In the genomic region with DNA sequence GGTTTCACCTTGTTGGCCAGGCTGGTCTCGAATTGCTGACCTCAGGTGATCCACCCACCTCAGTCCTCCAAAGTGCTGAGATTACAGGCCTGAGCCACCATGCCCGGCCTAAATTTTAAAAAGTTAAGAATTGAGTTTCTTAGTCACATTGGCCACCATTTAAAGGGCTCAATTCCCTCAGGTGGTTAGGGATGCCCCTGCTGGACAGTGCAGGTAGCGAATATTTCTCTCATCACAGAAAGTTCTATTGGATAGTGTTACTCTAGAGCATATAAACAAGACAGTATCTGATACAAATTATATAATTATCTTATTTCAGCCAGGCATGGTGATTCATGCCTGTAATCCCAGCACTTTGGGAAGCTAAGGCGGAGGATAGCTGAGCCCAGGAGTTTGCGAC, we compare ENCODE assay signal across 20 cellular contexts.
DNase-seq lines count a peak whose midpoint lies in the region; ATAC-seq, FAIRE-seq and TF ChIP-seq lines count a peak whose summit lies in the region.
"Had no signal": no experiment of that assay in that cellular context is flagged by ENCODE, and none has a peak within 500 bp of the region (broad histone marks: within the 10 kb centered on the region; RNA-seq: fewer than 3 reads in every experiment).

No MANE protein-coding gene starts in this region.

- no peak for TF ChIP-seq RAD21 in HepG2 (CRISPR knock-in tag; IDR thresholded peaks at IDR 0.05)

- H3K27me3 ChIP-seq in HepG2 (ENCODE audit: control insufficient read depth in 1 of 2, insufficient read depth in 2 of 2, low read length in 2 of 2) (no peaks in the 10 kb centered on the region), right lobe of liver (no peaks in the 10 kb centered on the region)
- H3K27me3 ChIP-seq: upper lobe of left lung had no signal

- H3K9me3 ChIP-seq in HepG2 (ENCODE audit: low read length) (peaks cover 14% of the 10 kb centered on the region), right lobe of liver (no peaks in the 10 kb centered on the region)
- H3K9me3 ChIP-seq: upper lobe of left lung had no signal

- no TSS peak for BruUV-seq in HepG2 (replicated peaks; lab: Mats Ljungman, UMichigan)

- in situ Hi-C loops in HepG2 (cut with HindIII; ENCODE audit: extremely low pct_ligation_motif_present, low pct_unique_long_range_greater_than_20kb), result loop anchor here (25.0 kb wide), 1 partner anchor 1458 kb away; no protein-coding TSS in a partner anchor

- TF ChIP-seq CTCF in HepG2 (CRISPR knock-in tag; IDR thresholded peaks at IDR 0.05) (no peak), right lobe of liver (IDR thresholded peaks at IDR 0.05) (no peak), endothelial cell (IDR thresholded peaks at IDR 0.05; ENCODE audit: unreplicated experiment) (peak; percentile 57)

- H3K27ac ChIP-seq in HepG2 (ENCODE audit: extremely low read length, insufficient read depth, low read length) (no peak overlapping the region), right lobe of liver (no peak overlapping the region)
- H3K27ac ChIP-seq: coronary artery, epithelial cell of prostate, upper lobe of left lung had no signal

- TF ChIP-seq POLR2A in HepG2 (IDR thresholded peaks at IDR 0.05; ENCODE audit: insufficient read depth in 1 of 2, low read depth in 2 of 2, low read length in 2 of 2), result no peak
- TF ChIP-seq POLR2A in right lobe of liver (IDR thresholded peaks at IDR 0.05), result no peak

- no peak overlapping the region for H3K4me3 Mint-ChIP-seq in endothelial cell (ENCODE audit: unreplicated experiment)
- H3K4me3 Mint-ChIP-seq in activated T-cell treated with anti-CD3 and anti-CD28 coated beads, Interleukin-2, amount 50 U/mL, for 72 hours, result no peak overlapping the region
- H3K4me3 Mint-ChIP-seq: stimulated activated naive B cell treated with anti-CD40 and anti-IgM and Interleukin-4, amounts not matched to agents 10 μg/mL and 1 μg/mL and 100 μg/mL, for 72 hours had no signal

- H2AFZ ChIP-seq in HepG2 (ENCODE audit: low read length), result no peak overlapping the region

- no peaks in the 10 kb centered on the region for H3K79me2 ChIP-seq in HepG2 (ENCODE audit: insufficient read depth, low read length)

- no peak overlapping the region for H3K27ac Mint-ChIP-seq in endothelial cell (ENCODE audit: unreplicated experiment)
- no peak overlapping the region for H3K27ac Mint-ChIP-seq in activated T-cell treated with anti-CD3 and anti-CD28 coated beads, Interleukin-2, amount 50 U/mL, for 72 hours
- H3K27ac Mint-ChIP-seq: stimulated activated naive B cell treated with anti-CD40 and anti-IgM and Interleukin-4, amounts not matched to agents 10 μg/mL and 1 μg/mL and 100 μg/mL, for 72 hours had no signal

- DNase-seq in HepG2 (ENCODE audit: low spot score) (no peak), right lobe of liver (no peak), NAMALWA (ENCODE audit: low spot score) (peak; percentile 16), endothelial cell (ENCODE audit: low spot score) (no peak), NCI-H1092 (lab: John Stamatoyannopoulos, UW) (no peak)
- no peak for DNase-seq in activated naive CD4-positive, alpha-beta T cell treated with Interleukin-2 at 50 U/mL for 16 hours
- no peak for DNase-seq in activated T-cell treated with anti-CD3 and anti-CD28 coated beads, Interleukin-2, amount 50 U/mL, for 72 hours
- DNase-seq in stimulated activated CD4-positive, alpha-beta T cell treated with anti-CD3 and anti-CD28 coated beads, Interleukin-15, amount 100 ng/mL, for 24 hours, result no peak
- DNase-seq: activated naive CD4-positive, alpha-beta T cell; NCI-H2107; NCI-H82; Right ventricle myocardium superior; stimulated activated naive B cell treated with anti-CD40 and anti-IgM and Interleukin-4, amounts not matched to agents 10 μg/mL and 1 μg/mL and 100 μg/mL, for 72 hours; upper lobe of left lung had no signal

- H3K9ac ChIP-seq in HepG2 (ENCODE audit: insufficient read depth, low read depth, low read length), result no peak overlapping the region

- peaks cover 7% of the 10 kb centered on the region for H3K9me3 Mint-ChIP-seq in endothelial cell (ENCODE audit: unreplicated experiment)
- no peaks in the 10 kb centered on the region for H3K9me3 Mint-ChIP-seq in activated T-cell treated with anti-CD3 and anti-CD28 coated beads, Interleukin-2, amount 50 U/mL, for 72 hours

- H3K36me3 ChIP-seq in HepG2 (replicated peaks in 1 of 2; ENCODE audit: control insufficient read depth in 1 of 2, insufficient read depth in 2 of 2, low read length in 2 of 2), result no peaks in the 10 kb centered on the region
- H3K36me3 ChIP-seq in right lobe of liver, result no peaks in the 10 kb centered on the region
- H3K36me3 ChIP-seq: upper lobe of left lung had no signal

- 18% methylated on average over 5 of the region's 5 CpGs for WGBS in HepG2 (ENCODE audit: low lambda C conversion rate)
- 60% methylated on average over 5 of the region's 5 CpGs for WGBS in right lobe of liver (ENCODE audit: insufficient coverage, low coverage, low lambda C conversion rate, missing lambda C conversion rate)

- FAIRE-seq in HepG2 (lab: Jason Lieb, UNC), result no peak
- FAIRE-seq: astrocyte, G401.6, HTR-8/SVneo, keratinocyte had no signal

- TF ChIP-seq EP300 in HepG2 (IDR thresholded peaks at IDR 0.05; ENCODE audit: low read depth in 2 of 2, low read length in 2 of 2) (no peak), HepG2 (CRISPR knock-in tag; IDR thresholded peaks at IDR 0.05; ENCODE audit: borderline replicate concordance) (no peak)

- POLR2A ChIA-PET in HepG2 (lab: Yijun Ruan, JAX), result no interaction called here

- peaks cover 10% of the 10 kb centered on the region for H3K36me3 Mint-ChIP-seq in endothelial cell (ENCODE audit: low read depth, unreplicated experiment)
- H3K36me3 Mint-ChIP-seq in activated T-cell treated with anti-CD3 and anti-CD28 coated beads, Interleukin-2, amount 50 U/mL, for 72 hours (ENCODE audit: insufficient read depth in 2 of 2), result no peaks in the 10 kb centered on the region
- H3K36me3 Mint-ChIP-seq: stimulated activated naive B cell treated with anti-CD40 and anti-IgM and Interleukin-4, amounts not matched to agents 10 μg/mL and 1 μg/mL and 100 μg/mL, for 72 hours had no signal

- no peaks in the 10 kb centered on the region for H3K27me3 Mint-ChIP-seq in endothelial cell (ENCODE audit: unreplicated experiment)
- no peaks in the 10 kb centered on the region for H3K27me3 Mint-ChIP-seq in activated T-cell treated with anti-CD3 and anti-CD28 coated beads, Interleukin-2, amount 50 U/mL, for 72 hours (ENCODE audit: low read depth)
- H3K27me3 Mint-ChIP-seq: stimulated activated naive B cell treated with anti-CD40 and anti-IgM and Interleukin-4, amounts not matched to agents 10 μg/mL and 1 μg/mL and 100 μg/mL, for 72 hours had no signal

- no peak overlapping the region for H3K4me2 ChIP-seq in HepG2 (ENCODE audit: low read depth, low read length)

- no peak overlapping the region for H3K4me3 ChIP-seq in HepG2 (replicated peaks in 1 of 3; ENCODE audit: insufficient read depth in 1 of 3, low read depth in 2 of 3, low read length in 3 of 3)
- no peak overlapping the region for H3K4me3 ChIP-seq in right lobe of liver
- H3K4me3 ChIP-seq: coronary artery, upper lobe of left lung had no signal

- no peaks in the 10 kb centered on the region for H3K4me1 Mint-ChIP-seq in endothelial cell (ENCODE audit: unreplicated experiment)
- no peaks in the 10 kb centered on the region for H3K4me1 Mint-ChIP-seq in activated T-cell treated with anti-CD3 and anti-CD28 coated beads, Interleukin-2, amount 50 U/mL, for 72 hours (ENCODE audit: low read depth)
- H3K4me1 Mint-ChIP-seq: stimulated activated naive B cell treated with anti-CD40 and anti-IgM and Interleukin-4, amounts not matched to agents 10 μg/mL and 1 μg/mL and 100 μg/mL, for 72 hours had no signal

- CTCF ChIA-PET in HepG2 (lab: Yijun Ruan, JAX; ENCODE audit: low intra/inter-chr PET ratio, low total read pairs), result no interaction called here

- H3K4me1 ChIP-seq in HepG2 (ENCODE audit: insufficient read depth, low read length) (peaks cover 5% of the 10 kb centered on the region; the same call in 1 of the 2 replicates), right lobe of liver (no peaks in the 10 kb centered on the region)
- H3K4me1 ChIP-seq: upper lobe of left lung had no signal

- peak; percentile 47; the same call in 1 of the 3 replicates for ATAC-seq in HepG2
- no peak for ATAC-seq in right lobe of liver
- ATAC-seq in activated T-cell treated with anti-CD3 and anti-CD28 coated beads, Interleukin-2, amount 50 U/mL, for 72 hours (replicated peaks in 1 of 2), result no peak
- ATAC-seq: stimulated activated naive B cell treated with anti-CD40 and anti-IgM and Interleukin-4, amounts not matched to agents 10 μg/mL and 1 μg/mL and 100 μg/mL, for 72 hours had no signal

- H4K20me1 ChIP-seq in HepG2 (ENCODE audit: insufficient read depth, low read length), result no peaks in the 10 kb centered on the region

- intact Hi-C loops in HepG2 (cut with micrococcal nuclease; ENCODE audit: unreplicated experiment) (no loop called here), right lobe of liver (cut with DNase I) (no loop called here)

TF ChIP-seq in HepG2, 621 proteins besides CTCF, POLR2A, EP300 and RAD21 (continues in another document):
- no peak for TF ChIP-seq ZBTB21 (CRISPR knock-in tag; IDR thresholded peaks at IDR 0.05)
- no peak for TF ChIP-seq HMGXB4 (CRISPR knock-in tag; IDR thresholded peaks at IDR 0.05; ENCODE audit: borderline replicate concordance in 1 of 2, low read depth in 1 of 2)
- no peak for TF ChIP-seq MED13 (CRISPR knock-in tag; IDR thresholded peaks at IDR 0.05)
- TF ChIP-seq U2AF2 (IDR thresholded peaks at IDR 0.05; ENCODE audit: low read depth, low read length), result no peak
- no peak for TF ChIP-seq MIXL1 (CRISPR knock-in tag; IDR thresholded peaks at IDR 0.05)
- TF ChIP-seq REL (CRISPR knock-in tag; conservative IDR thresholded peaks at IDR 0.05), result no peak
- no peak for TF ChIP-seq ZNF629 (CRISPR knock-in tag; conservative IDR thresholded peaks at IDR 0.05)
- TF ChIP-seq YY1 (IDR thresholded peaks at IDR 0.05; ENCODE audit: insufficient read depth, insufficient replicate concordance, low read depth, low read length), result no peak
- TF ChIP-seq KDM5B (CRISPR knock-in tag; IDR thresholded peaks at IDR 0.05; ENCODE audit: borderline replicate concordance), result no peak
- no peak for TF ChIP-seq ZNF660 (CRISPR knock-in tag; IDR thresholded peaks at IDR 0.05; ENCODE audit: borderline replicate concordance, low read depth)
- no peak for TF ChIP-seq ATM (IDR thresholded peaks at IDR 0.05; ENCODE audit: borderline replicate concordance)
